Comparison of ENCODE assay signal across 27 cellular contexts in the genomic region with DNA sequence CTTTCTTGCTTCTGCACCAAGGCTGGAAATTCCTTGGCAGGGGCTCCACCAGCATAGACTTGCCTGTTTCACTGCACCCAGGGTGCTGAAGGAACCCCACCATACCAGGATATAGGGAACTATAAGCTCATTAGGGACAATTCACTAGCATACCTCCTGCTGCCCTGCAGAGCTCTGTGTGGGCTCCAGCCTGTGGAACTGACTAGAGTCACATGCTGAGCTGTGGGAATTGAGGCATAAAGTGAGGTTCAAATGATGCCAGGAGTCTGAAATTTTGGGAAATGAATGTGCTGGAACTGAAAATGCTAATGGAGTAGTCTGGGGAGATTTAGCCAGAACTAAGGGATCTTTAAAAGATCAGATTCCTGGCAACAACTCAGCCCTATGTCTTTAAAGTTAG. TPM values are rescaled to one million over a fixed set of nuclear protein-coding genes. Genes with fewer than 3 reads are reported as not detected.
DNase-seq lines count a peak whose midpoint lies in the region; ATAC-seq and TF ChIP-seq lines count a peak whose summit lies in the region.
"Had no signal": no experiment of that assay in that cellular context is flagged by ENCODE, and none has a peak within 500 bp of the region (broad histone marks: within the 10 kb centered on the region; RNA-seq: fewer than 3 reads in every experiment).

No MANE protein-coding gene starts in this region.

- DNase-seq in NCI-H446 (lab: John Stamatoyannopoulos, UW) (peak; percentile 6 to 37), left cardiac atrium (no peak), sciatic nerve (ENCODE audit: low spot score) (no peak), colonic mucosa (no peak), mucosa of gallbladder (ENCODE audit: low spot score) (no peak), osteoblast (ENCODE audit: insufficient read length, low spot score, missing footprints) (no peak)
- DNase-seq: ACHN; activated CD4-positive, alpha-beta T cell treated with anti-CD3 and anti-CD28 coated beads for 36 hours; activated CD8-positive, alpha-beta T cell treated with anti-CD3 and anti-CD28 coated beads for 36 hours; activated naive CD4-positive, alpha-beta T cell treated with anti-CD3 and anti-CD28 coated beads, Interleukin-2, amount 10 ng/mL, durations not matched to agents 7 days and 5 days; amniotic stem cell; BE2C; CD8-positive, alpha-beta memory T cell; DMS 273 treated with DMSO at 0.1 percent for 48 hours; effector CD8-positive, alpha-beta T cell; glutamatergic neuron; GOT3; natural killer cell; NCI-H1092 treated with DMSO at 0.1 percent for 48 hours; NCI-H1930; NCI-H69; SIG-M5; stimulated activated naive B cell treated with anti-CD40 and anti-IgM and Interleukin-4, amounts not matched to agents 10 μg/mL and 1 μg/mL and 100 μg/mL, for 72 hours had no signal

- no peak overlapping the region for H2AFZ ChIP-seq in osteoblast (ENCODE audit: low read length)

- no peaks in the 10 kb centered on the region for H3K79me2 ChIP-seq in osteoblast (ENCODE audit: insufficient read depth, low read length)

- ATAC-seq in left cardiac atrium (peak; percentile 45 to 64), sciatic nerve (peak; percentile 85)
- ATAC-seq: activated CD4-positive, alpha-beta T cell treated with anti-CD3 and anti-CD28 coated beads for 36 hours; activated CD8-positive, alpha-beta T cell treated with anti-CD3 and anti-CD28 coated beads for 36 hours; K562; natural killer cell; stimulated activated naive B cell treated with anti-CD40 and anti-IgM and Interleukin-4, amounts not matched to agents 10 μg/mL and 1 μg/mL and 100 μg/mL, for 72 hours had no signal

- H4K20me1 ChIP-seq in BLaER1 = no peaks in the 10 kb centered on the region
- no peaks in the 10 kb centered on the region for H4K20me1 ChIP-seq in osteoblast (ENCODE audit: insufficient read depth, low read length)

- H3K27me3 ChIP-seq in BLaER1 (no peaks in the 10 kb centered on the region), colonic mucosa (no peaks in the 10 kb centered on the region), osteoblast (ENCODE audit: insufficient read depth, low read length) (no peaks in the 10 kb centered on the region)
- H3K27me3 ChIP-seq: BE2C, breast epithelium had no signal

- H3K9me3 ChIP-seq in BLaER1 (no peaks in the 10 kb centered on the region), colonic mucosa (no peaks in the 10 kb centered on the region), osteoblast (ENCODE audit: low read depth, low read length) (no peaks in the 10 kb centered on the region)
- H3K9me3 ChIP-seq: BE2C, breast epithelium had no signal

- H3K36me3 ChIP-seq in BLaER1 (no peaks in the 10 kb centered on the region), colonic mucosa (no peaks in the 10 kb centered on the region), osteoblast (ENCODE audit: insufficient read depth, low read length) (no peaks in the 10 kb centered on the region)
- H3K36me3 ChIP-seq: BE2C, breast epithelium had no signal

- no peak overlapping the region for H3K27ac ChIP-seq in BLaER1
- H3K27ac ChIP-seq in colonic mucosa = no peak overlapping the region
- no peak overlapping the region for H3K27ac ChIP-seq in osteoblast (ENCODE audit: low read depth, low read length)
- H3K27ac ChIP-seq: breast epithelium, VCaP had no signal

- H3K4me1 ChIP-seq in BLaER1 (peaks cover 21% of the 10 kb centered on the region), colonic mucosa (no peaks in the 10 kb centered on the region), osteoblast (ENCODE audit: insufficient read depth, low read length) (peaks cover 22% of the 10 kb centered on the region)
- H3K4me1 ChIP-seq: BE2C, breast epithelium had no signal

- intact Hi-C loops in left cardiac atrium (cut with DNase I) = no loop called here
- intact Hi-C loops in sciatic nerve (cut with DNase I) = no loop called here
- intact Hi-C loops in colonic mucosa (cut with DNase I) = no loop called here

- H3K4me2 ChIP-seq in BLaER1 (0 out of 2 replicates have a peak overlapping the region, but pooled peaks have one; percentile 18), osteoblast (ENCODE audit: insufficient read depth, low read length) (no peak overlapping the region)

- TF ChIP-seq CTCF in colonic mucosa (IDR thresholded peaks at IDR 0.05) = no peak
- TF ChIP-seq CTCF in osteoblast (IDR thresholded peaks at IDR 0.05; ENCODE audit: extremely low read depth, low read depth, low read length) = no peak

- H3K4me3 ChIP-seq in BLaER1 = no peak overlapping the region
- H3K4me3 ChIP-seq in colonic mucosa = no peak overlapping the region
- no peak overlapping the region for H3K4me3 ChIP-seq in osteoblast (ENCODE audit: insufficient read depth, low read length)
- H3K4me3 ChIP-seq: breast epithelium, K562 had no signal

- H3K9ac ChIP-seq in BLaER1 (no peak overlapping the region), colonic mucosa (ENCODE audit: low read depth in 2 of 2, low read length in 2 of 2) (no peak overlapping the region)

RNA-seq across cellular contexts. Expression of a gene that starts 7.3 kb away (rescaled TPM):
- total RNA-seq in left cardiac atrium = 100 to 1,000 TPM; 304 to 477 TPM
- 413 TPM for total RNA-seq in sciatic nerve
- total RNA-seq in colonic mucosa = 100 to 1,000 TPM; 265 to 667 TPM
- total RNA-seq in mucosa of gallbladder = 66.0 TPM
- 106 and 114 TPM in 2 replicates for total RNA-seq in osteoblast

Comparison
In these comparisons a context has a peak if more than half of its experiments do, and no peak if none do; other contexts are left out.
1. DNase-seq: peak in NCI-H446 (2 of 2); none in left cardiac atrium (single experiment), sciatic nerve (single experiment), colonic mucosa (single experiment), mucosa of gallbladder (single experiment) and osteoblast (single experiment).